ENCODE assay signal across 23 cellular contexts in genomic region chr4:71259305-71259704, GRCh38.
A peak's percentile ranks its signal among the peaks of the same experiment; 100 is the strongest.
DNase-seq lines count a peak whose midpoint lies in the region; ATAC-seq, FAIRE-seq and TF ChIP-seq lines count a peak whose summit lies in the region.
"Had no signal": no experiment of that assay in that cellular context is flagged by ENCODE, and none has a peak within 500 bp of the region (broad histone marks: within the 10 kb centered on the region; RNA-seq: fewer than 3 reads in every experiment).

No MANE protein-coding gene starts in this region.

- H3K27ac Mint-ChIP-seq in chondrocyte (ENCODE audit: unreplicated experiment) (no peak overlapping the region), progenitor cell of endocrine pancreas (peak overlapping the region; percentile 69)
- H3K27ac Mint-ChIP-seq: CD4-positive, CD25-positive, alpha-beta regulatory T cell; stimulated activated naive CD8-positive, alpha-beta T cell treated with anti-CD3 and anti-CD28 coated beads, Interleukin-15, Interleukin-2, amounts not matched to agents 100 ng/mL and 50 ng/mL, for 24 hours; T-helper 17 cell had no signal

- ATAC-seq in GM18867 (IDR thresholded peaks at IDR 0.05; ENCODE audit: unreplicated experiment): no peak
- ATAC-seq: T-helper 17 cell had no signal

- H3K4me1 ChIP-seq in BLaER1 treated with 17β-estradiol and CSF1 and Interleukin-3, amounts not matched to agents 10 nM and 100 nM: peaks cover 8 to 44% (median 20%) of the 10 kb centered on the region in 10 experiments; a peak in 19 of 20 replicates
- H3K4me1 ChIP-seq in kidney (ENCODE audit: control insufficient read depth in 1 of 2, insufficient read depth in 1 of 2, low read depth in 1 of 2, low read length in 2 of 2): no peaks in the 10 kb centered on the region
- H3K4me1 ChIP-seq: HAP-1, SJCRH30 had no signal

- peak overlapping the region in 9 of 11 experiments; percentile 42 to 72 (median 61); a peak in 18 of 22 replicates for H3K4me2 ChIP-seq in BLaER1 treated with 17β-estradiol and CSF1 and Interleukin-3, amounts not matched to agents 10 nM and 100 nM

- H3K27me3 ChIP-seq in BLaER1 treated with 17β-estradiol and CSF1 and Interleukin-3, amounts not matched to agents 10 nM and 100 nM: no peaks in the 10 kb centered on the region

- H3K9me3 Mint-ChIP-seq in chondrocyte (ENCODE audit: low read depth) (no peaks in the 10 kb centered on the region), progenitor cell of endocrine pancreas (ENCODE audit: low read depth) (no peaks in the 10 kb centered on the region)
- H3K9me3 Mint-ChIP-seq: stimulated activated naive CD8-positive, alpha-beta T cell treated with anti-CD3 and anti-CD28 coated beads, Interleukin-15, Interleukin-2, amounts not matched to agents 100 ng/mL and 50 ng/mL, for 24 hours had no signal

- H3K27ac ChIP-seq in BLaER1 treated with 17β-estradiol and CSF1 and Interleukin-3, amounts not matched to agents 10 nM and 100 nM: peak overlapping the region in 9 of 11 experiments; percentile 35 to 80 (median 70); a peak in 19 of 22 replicates
- H3K27ac ChIP-seq in kidney (ENCODE audit: low read depth in 2 of 2, low read length in 2 of 2): no peak overlapping the region
- H3K27ac ChIP-seq: SJCRH30, WERI-Rb-1 had no signal

- H3K9ac ChIP-seq in BLaER1 treated with 17β-estradiol and CSF1 and Interleukin-3, amounts not matched to agents 10 nM and 100 nM: peak overlapping the region in 3 of 11 experiments; percentile 23 to 46 (median 37); a peak in 3 of 22 replicates
- H3K9ac ChIP-seq in kidney (ENCODE audit: low read length in 2 of 2): no peak overlapping the region

- H3K4me3 Mint-ChIP-seq in chondrocyte (ENCODE audit: unreplicated experiment) (no peak overlapping the region), progenitor cell of endocrine pancreas (ENCODE audit: low read depth) (peak overlapping the region; percentile 17)
- H3K4me3 Mint-ChIP-seq: CD4-positive, CD25-positive, alpha-beta regulatory T cell; stimulated activated naive CD8-positive, alpha-beta T cell treated with anti-CD3 and anti-CD28 coated beads, Interleukin-15, Interleukin-2, amounts not matched to agents 100 ng/mL and 50 ng/mL, for 24 hours; T-helper 17 cell had no signal

- TF ChIP-seq CTCF in chondrocyte (IDR thresholded peaks at IDR 0.05): no peak
- no peak for TF ChIP-seq CTCF in progenitor cell of endocrine pancreas (IDR thresholded peaks at IDR 0.05; ENCODE audit: unreplicated experiment)
- TF ChIP-seq CTCF in kidney (IDR thresholded peaks at IDR 0.05; ENCODE audit: borderline replicate concordance, extremely low read depth, insufficient read depth): no peak

- no peak for FAIRE-seq in kidney (lab: Jason Lieb, UNC)
- FAIRE-seq: islet of Langerhans, urothelium cell line had no signal

- intact Hi-C loops in kidney (cut with DNase I): no loop called here

- H3K9me3 ChIP-seq in BLaER1 treated with 17β-estradiol and CSF1 and Interleukin-3, amounts not matched to agents 10 nM and 100 nM (replicated peaks in 1 of 11): no peaks in the 10 kb centered on the region
- no peaks in the 10 kb centered on the region for H3K9me3 ChIP-seq in kidney (ENCODE audit: control insufficient read depth in 1 of 2, low read length in 2 of 2)
- H3K9me3 ChIP-seq: HAP-1, SJCRH30 had no signal

- H4K20me1 ChIP-seq in BLaER1 treated with 17β-estradiol and CSF1 and Interleukin-3, amounts not matched to agents 10 nM and 100 nM: no peaks in the 10 kb centered on the region

- H3K4me1 Mint-ChIP-seq in chondrocyte (ENCODE audit: low read depth): peaks cover 48% of the 10 kb centered on the region
- peaks cover 53% of the 10 kb centered on the region for H3K4me1 Mint-ChIP-seq in progenitor cell of endocrine pancreas (ENCODE audit: low read depth)

- no peaks in the 10 kb centered on the region for H3K27me3 Mint-ChIP-seq in chondrocyte (ENCODE audit: low read depth)
- no peaks in the 10 kb centered on the region for H3K27me3 Mint-ChIP-seq in progenitor cell of endocrine pancreas
- H3K27me3 Mint-ChIP-seq: stimulated activated naive CD8-positive, alpha-beta T cell treated with anti-CD3 and anti-CD28 coated beads, Interleukin-15, Interleukin-2, amounts not matched to agents 100 ng/mL and 50 ng/mL, for 24 hours had no signal

- H3K36me3 ChIP-seq in BLaER1 treated with 17β-estradiol and CSF1 and Interleukin-3, amounts not matched to agents 10 nM and 100 nM: no peaks in the 10 kb centered on the region
- no peaks in the 10 kb centered on the region for H3K36me3 ChIP-seq in kidney (ENCODE audit: control insufficient read depth in 1 of 2, insufficient read depth in 2 of 2, low read length in 2 of 2)
- H3K36me3 ChIP-seq: HAP-1, SJCRH30, WERI-Rb-1 had no signal

- H3K4me3 ChIP-seq in BLaER1 treated with 17β-estradiol and CSF1 and Interleukin-3, amounts not matched to agents 10 nM and 100 nM: no peak overlapping the region
- H3K4me3 ChIP-seq in kidney (ENCODE audit: low read length in 2 of 2): no peak overlapping the region
- H3K4me3 ChIP-seq: HAP-1, SJCRH30 had no signal

- H3K36me3 Mint-ChIP-seq in chondrocyte (ENCODE audit: low read depth) (peaks cover 8% of the 10 kb centered on the region), progenitor cell of endocrine pancreas (ENCODE audit: insufficient read depth) (peaks cover 29% of the 10 kb centered on the region)
- H3K36me3 Mint-ChIP-seq: CD4-positive, CD25-positive, alpha-beta regulatory T cell had no signal

- DNase-seq in chondrocyte (ENCODE audit: low spot score) (peak; percentile 29), hippocampal formation (lab: John Stamatoyannopoulos, UW) (peak; percentile 31 to 67), progenitor cell of endocrine pancreas (ENCODE audit: low spot score, unreplicated experiment) (no peak), NCI-H1436 treated with DMSO at 0.1 percent for 48 hours (lab: John Stamatoyannopoulos, UW) (no peak), kidney (no peak), GM03348 (ENCODE audit: low spot score) (no peak)
- DNase-seq: ACHN; activated CD4-positive, alpha-beta T cell treated with anti-CD3 and anti-CD28 coated beads, Interleukin-2, amount 50 U/mL, for 4 hours; activated T-cell treated with anti-CD3 and anti-CD28 coated beads for 4 hours; amniotic stem cell; CD4-positive, CD25-positive, alpha-beta regulatory T cell; cerebellar nuclear complex; NCI-H1417 treated with DMSO at 0.1 percent for 48 hours; NCI-H774; SJCRH30; T-helper 17 cell; WERI-Rb-1 had no signal

Comparison
In these comparisons a context has a peak if more than half of its experiments do, and no peak if none do; other contexts are left out.
1. H3K27ac ChIP-seq: peak in BLaER1 treated with 17β-estradiol and CSF1 and Interleukin-3, amounts not matched to agents 10 nM and 100 nM (9 of 11); none in kidney (0 of 2).
2. DNase-seq: peak in chondrocyte (single experiment) and hippocampal formation (2 of 2); none in progenitor cell of endocrine pancreas (single experiment), NCI-H1436 treated with DMSO at 0.1 percent for 48 hours (single experiment), kidney (single experiment) and GM03348 (single experiment).